In genomic region chr9:99253772-99254431, GRCh38 we compare ENCODE assay signal across 8 cellular contexts. TPM values are rescaled to one million over a fixed set of nuclear protein-coding genes. Genes with fewer than 3 reads are reported as not detected.
DNase-seq lines count a peak whose midpoint lies in the region; ATAC-seq and TF ChIP-seq lines count a peak whose summit lies in the region.

No MANE protein-coding gene starts in this region.

- H3K9ac ChIP-seq in Loucy (ENCODE audit: low read depth, low read length, poor library complexity, severe bottlenecking), result no peak overlapping the region

- no peaks in the 10 kb centered on the region for H3F3A ChIP-seq in Loucy (ENCODE audit: low read depth)

- H3K4me1 ChIP-seq in Loucy (ENCODE audit: insufficient read depth, low read length, poor library complexity, severe bottlenecking), result peaks cover 4% of the 10 kb centered on the region
- peaks cover 6% of the 10 kb centered on the region for H3K4me1 ChIP-seq in body of pancreas

- H3K79me2 ChIP-seq in Loucy (ENCODE audit: insufficient read depth, low read length), result no peaks in the 10 kb centered on the region

- intact Hi-C loops in body of pancreas (cut with DNase I), result no loop called here

- no peaks in the 10 kb centered on the region for H4K20me1 ChIP-seq in Loucy (ENCODE audit: insufficient read depth, low read length, poor library complexity, severe bottlenecking)

- DNase-seq in EL (peak; percentile 37), occipital lobe (lab: John Stamatoyannopoulos, UW) (peak; percentile 7), NCI-H82 (lab: John Stamatoyannopoulos, UW) (no peak), kidney glomerular epithelial cell (lab: John Stamatoyannopoulos, UW) (no peak), body of pancreas (no peak)
- DNase-seq in activated effector memory CD4-positive, alpha-beta T cell treated with Interleukin-2 at 50 U/mL for 16 hours, result peak; percentile 9

- peak; percentile 90 for ATAC-seq in GM21529 (IDR thresholded peaks at IDR 0.05; ENCODE audit: unreplicated experiment)
- no peak for ATAC-seq in body of pancreas

- no peak for TF ChIP-seq POLR2A in body of pancreas (IDR thresholded peaks at IDR 0.05)

- no peak for TF ChIP-seq CTCF in Loucy (conservative IDR thresholded peaks at IDR 0.05; ENCODE audit: low read length)
- no peak for TF ChIP-seq CTCF in body of pancreas (IDR thresholded peaks at IDR 0.05)

- no peaks in the 10 kb centered on the region for H3K9me2 ChIP-seq in Loucy (replicated peaks; ENCODE audit: low read depth, low read length)

- peak overlapping the region; percentile 26 for H3K4me2 ChIP-seq in Loucy (ENCODE audit: low read depth, low read length, poor library complexity, severe bottlenecking)

- no peaks in the 10 kb centered on the region for H3K9me3 ChIP-seq in Loucy (ENCODE audit: insufficient read depth, low read depth, low read length)
- no peaks in the 10 kb centered on the region for H3K9me3 ChIP-seq in body of pancreas

- H3K4me3 ChIP-seq in Loucy (ENCODE audit: low read length, poor library complexity, severe bottlenecking) (no peak overlapping the region), body of pancreas (no peak overlapping the region)

- no peaks in the 10 kb centered on the region for H3K27me3 ChIP-seq in Loucy (ENCODE audit: insufficient read depth, low read length, poor library complexity, severe bottlenecking)
- H3K27me3 ChIP-seq in body of pancreas, result no peaks in the 10 kb centered on the region

- H3K36me3 ChIP-seq in Loucy (ENCODE audit: insufficient read depth, low read length), result no peaks in the 10 kb centered on the region
- H3K36me3 ChIP-seq in body of pancreas (replicated peaks in 1 of 2; ENCODE audit: insufficient read depth in 1 of 2, low read depth in 2 of 2), result no peaks in the 10 kb centered on the region

- WGBS in body of pancreas, 2 donors, result 79 to 86% methylated on average over 14 to 15 of the region's 15 CpGs

- no peak overlapping the region for H2AFZ ChIP-seq in Loucy (ENCODE audit: low read length)

- no peak overlapping the region for H3K27ac ChIP-seq in body of pancreas

RNA-seq across cellular contexts. Expression of gene SEC61B, which starts 31.8 kb away (rescaled TPM):
- total RNA-seq in occipital lobe (32.3 TPM), body of pancreas (100 to 1,000 TPM in 1 of 2 donors, 10 to 100 TPM in 1; 86.6 to 104 TPM)

RNA-seq across cellular contexts. Expression of gene ALG2, which starts 32.2 kb away (rescaled TPM):
- total RNA-seq in occipital lobe, result 25.0 TPM
- total RNA-seq in body of pancreas, result 10 to 100 TPM; 52.1 to 58.6 TPM

Comparison
In these comparisons a context has a peak if more than half of its experiments do, and no peak if none do; other contexts are left out.
1. DNase-seq: peak in EL (single experiment), activated effector memory CD4-positive, alpha-beta T cell treated with Interleukin-2 at 50 U/mL for 16 hours (single experiment) and occipital lobe (single experiment); none in NCI-H82 (single experiment), kidney glomerular epithelial cell (single experiment) and body of pancreas (0 of 4).